ENCODE assay signal across 9 cellular contexts in the genomic region with DNA sequence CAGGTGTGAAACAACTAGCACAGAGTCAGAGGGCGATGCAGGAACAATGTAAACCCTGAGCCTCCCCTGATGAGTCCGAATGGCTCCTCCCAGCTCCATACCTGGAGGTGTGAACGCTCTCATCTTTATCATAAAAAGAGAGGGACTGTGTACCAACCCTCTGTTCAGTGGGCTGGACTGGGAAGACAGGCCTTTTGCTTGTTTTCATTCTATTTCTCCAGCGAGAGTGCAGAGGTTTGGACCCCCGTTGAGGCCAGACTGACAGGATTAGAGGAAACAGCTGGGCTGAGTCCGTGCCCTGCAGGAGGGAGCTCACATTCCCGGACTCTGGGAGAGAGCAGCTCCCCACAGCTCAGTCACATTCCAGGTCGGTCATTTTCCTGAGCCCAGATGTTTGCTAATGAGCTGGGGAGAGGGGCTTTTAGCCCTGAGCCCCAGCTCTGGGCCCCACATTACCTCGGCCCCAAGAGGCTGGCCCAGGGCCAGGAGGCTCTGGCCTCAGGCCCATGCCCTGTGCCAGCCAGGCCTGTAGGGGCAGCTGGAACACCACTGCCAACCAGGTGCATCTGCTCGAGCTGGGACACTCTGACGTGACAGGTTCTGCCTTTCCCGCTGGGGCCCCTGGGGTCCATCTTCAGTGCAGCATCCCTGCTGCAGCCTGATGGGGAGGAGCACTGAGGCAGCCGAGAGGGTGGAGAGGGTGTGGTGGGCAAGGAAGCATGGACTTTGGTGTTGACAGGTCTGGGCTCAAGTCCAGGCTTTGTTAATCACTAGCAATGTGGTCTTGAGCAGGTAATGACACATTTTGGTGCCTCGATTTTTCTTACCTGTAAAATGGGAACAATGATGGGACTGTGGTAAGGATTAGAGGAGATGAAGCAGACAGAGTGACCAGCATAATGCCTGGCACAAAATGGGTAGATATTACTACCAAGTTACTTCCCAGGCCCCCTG. TPM values are rescaled to one million over a fixed set of nuclear protein-coding genes. Genes with fewer than 3 reads are reported as not detected.
A peak's percentile ranks its signal among the peaks of the same experiment; 100 is the strongest.
DNase-seq lines count a peak whose midpoint lies in the region; ATAC-seq, FAIRE-seq and TF ChIP-seq lines count a peak whose summit lies in the region.
"Had no signal": no experiment of that assay in that cellular context is flagged by ENCODE, and none has a peak within 500 bp of the region (broad histone marks: within the 10 kb centered on the region; RNA-seq: fewer than 3 reads in every experiment).

No MANE protein-coding gene starts in this region.

- CTCF ChIA-PET in GM10248 (lab: Yijun Ruan, JAX) = interaction anchor here (0.9 to 2.4 kb wide), 9 partner anchors 9 to 250 kb away, joined by 3 to 14 read pairs (median 4); no protein-coding TSS in a partner anchor

- H3K27me3 ChIP-seq in foreskin keratinocyte (no peaks in the 10 kb centered on the region), small intestine (ENCODE audit: control insufficient read depth in 2 of 2, insufficient read depth in 2 of 2, low read length in 2 of 2) (no peaks in the 10 kb centered on the region)

- no peak overlapping the region for H3K27ac Mint-ChIP-seq in effector memory CD8-positive, alpha-beta T cell

- H3K36me3 Mint-ChIP-seq in effector memory CD8-positive, alpha-beta T cell (ENCODE audit: insufficient read depth) = peaks cover 6% of the 10 kb centered on the region

- no peaks in the 10 kb centered on the region for H3K4me1 ChIP-seq in foreskin keratinocyte
- H3K4me1 ChIP-seq in small intestine (ENCODE audit: control insufficient read depth in 2 of 2, insufficient read depth in 1 of 2, low read depth in 1 of 2, low read length in 1 of 2) = no peaks in the 10 kb centered on the region

- H3K27me3 Mint-ChIP-seq in effector memory CD8-positive, alpha-beta T cell = peaks cover 23 to 65% of the 10 kb centered on the region in 2 donors

- POLR2A ChIA-PET in GM10248 (lab: Yijun Ruan, JAX) = no interaction called here

- TF ChIP-seq CTCF in foreskin keratinocyte (conservative IDR thresholded peaks at IDR 0.05) = no peak
- TF ChIP-seq CTCF in GM10248 (IDR thresholded peaks at IDR 0.05; ENCODE audit: control extremely low read depth, extremely low read depth, low read depth, missing control alignments) = no peak

- H3K27ac ChIP-seq in foreskin keratinocyte (no peak overlapping the region), small intestine (ENCODE audit: low read depth in 1 of 2, low read length in 1 of 2) (peak overlapping the region; percentile 80 to 83)

- 14 to 41% (median 26%) methylated on average over 14 of the region's 14 CpGs for WGBS in small intestine, 3 donors

- peaks cover 4 to 8% of the 10 kb centered on the region in 2 donors for H3K4me1 Mint-ChIP-seq in effector memory CD8-positive, alpha-beta T cell (ENCODE audit: low read depth in 2 of 2)

- DNase-seq in HT-29 (ENCODE audit: low spot score) (peak; percentile 54), RCC 7860 (ENCODE audit: low spot score) (peak; percentile 60), foreskin keratinocyte (peak; percentile 70 to 77), small intestine (peak; percentile 94), GM10248 (ENCODE audit: extremely low spot score) (no peak), HCEC 1CT (no peak)
- DNase-seq in effector memory CD8-positive, alpha-beta T cell = no peak
- DNase-seq: stimulated activated CD4-positive, alpha-beta T cell treated with anti-CD3 and anti-CD28 coated beads, Interleukin-4, amount 100 ng/mL, for 24 hours had no signal

- H3K4me3 ChIP-seq in small intestine (ENCODE audit: low read depth in 1 of 2, low read length in 2 of 2) = no peak overlapping the region

- no peak overlapping the region for H3K4me3 Mint-ChIP-seq in effector memory CD8-positive, alpha-beta T cell

- H3K36me3 ChIP-seq in small intestine (ENCODE audit: control insufficient read depth in 2 of 2, insufficient read depth in 2 of 2, low read length in 2 of 2) = no peaks in the 10 kb centered on the region

- ATAC-seq in foreskin keratinocyte = peak; percentile 29
- no peak for ATAC-seq in effector memory CD8-positive, alpha-beta T cell (replicated peaks)

- no peaks in the 10 kb centered on the region for H3K9me3 Mint-ChIP-seq in effector memory CD8-positive, alpha-beta T cell

- H3K9me3 ChIP-seq in small intestine (ENCODE audit: control insufficient read depth, low read depth) = no peaks in the 10 kb centered on the region

- peak; percentile 55 for FAIRE-seq in RCC 7860 (lab: Jason Lieb, UNC)
- FAIRE-seq in small intestine (lab: Jason Lieb, UNC) = no peak

RNA-seq across cellular contexts. Expression of a gene that starts 3.5 kb away (rescaled TPM):
- 62.3 and 80.6 TPM in 2 replicates for total RNA-seq in HT-29 (2014; rRNA removed; shearing (Covaris generic))
- total RNA-seq in foreskin keratinocyte = 93.4 and 105 TPM in 2 replicates
- polyA plus RNA-seq in foreskin keratinocyte (119 and 130 TPM in 2 replicates), small intestine (100 to 1,000 TPM; 455 to 503 (median 494) TPM)

RNA-seq across cellular contexts. Expression of a gene that starts 24.0 kb away (rescaled TPM):
- 0.42 TPM in 1 of 2 replicates, not detected in the other for total RNA-seq in HT-29 (2014; rRNA removed; shearing (Covaris generic))
- total RNA-seq in foreskin keratinocyte = not detected in 2 replicates
- polyA plus RNA-seq in foreskin keratinocyte (not detected in 2 replicates), small intestine (under 1 TPM in 1 of 3 donors, not detected in 2; 0.03 TPM)
- total RNA-seq: liver had no signal
- polyA plus RNA-seq: liver had no signal

Comparison
In these comparisons a context has a peak if more than half of its experiments do, and no peak if none do; other contexts are left out.
1. DNase-seq: peak in HT-29 (single experiment), RCC 7860 (single experiment), foreskin keratinocyte (2 of 2) and small intestine (single experiment); none in GM10248 (single experiment), HCEC 1CT (single experiment) and effector memory CD8-positive, alpha-beta T cell (0 of 3).